ENCODE assay signal across 8 cellular contexts in the genomic region with DNA sequence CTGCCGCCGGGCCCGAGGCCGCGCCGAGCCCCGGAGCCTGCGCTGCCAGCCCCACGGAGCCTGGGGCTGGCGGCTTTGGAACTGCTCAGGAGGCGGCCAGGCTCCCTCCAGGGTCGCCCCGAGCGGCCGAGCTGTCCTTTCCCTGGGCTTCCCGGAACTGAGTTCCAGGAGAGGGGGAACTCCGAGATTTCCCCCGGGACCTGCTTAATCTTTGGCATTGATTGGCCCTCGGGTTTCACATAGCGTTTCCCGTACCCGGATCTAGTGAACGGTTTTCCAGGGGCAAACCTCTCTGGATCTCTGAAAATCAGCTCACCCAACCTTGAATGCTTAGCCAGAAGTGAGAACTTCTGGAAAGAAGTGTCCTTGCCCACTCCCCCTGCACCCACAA. TPM values are rescaled to one million over a fixed set of nuclear protein-coding genes. Genes with fewer than 3 reads are reported as not detected.
DNase-seq lines count a peak whose midpoint lies in the region; ATAC-seq and TF ChIP-seq lines count a peak whose summit lies in the region.

No MANE protein-coding gene starts in this region.

- peaks cover 9% of the 10 kb centered on the region for H3K4me1 ChIP-seq in cardiac muscle cell (ENCODE audit: low read depth)
- peaks cover under 1% of the 10 kb centered on the region; the same call in 1 of the 2 replicates for H3K4me1 ChIP-seq in iPS DF 6.9 (ENCODE audit: control insufficient read depth, insufficient read depth, low read length)
- peaks cover 47 to 87% (median 69%) of the 10 kb centered on the region in 6 donors for H3K4me1 ChIP-seq in spleen

- no peaks in the 10 kb centered on the region for H3K9me3 ChIP-seq in cardiac muscle cell (ENCODE audit: low read depth)
- H3K9me3 ChIP-seq in iPS DF 6.9 (ENCODE audit: control insufficient read depth, insufficient read depth, low read length) = no peaks in the 10 kb centered on the region
- peaks cover 0 to 6% (median 0%) of the 10 kb centered on the region in 8 donors for H3K9me3 ChIP-seq in spleen

- H3K9me3 Mint-ChIP-seq in IgD-negative memory B cell = no peaks in the 10 kb centered on the region
- no peaks in the 10 kb centered on the region for H3K9me3 Mint-ChIP-seq in activated T-helper 1 cell treated with anti-CD3 and anti-CD28 coated beads, Interleukin-12 subunit alpha, Interleukin-12 subunit beta, Interleukin-2, Interleukin-4 antibody, amounts not matched to agents 30 ng/mL and 10 ng/mL and 1 ng/mL, durations not matched to agents 14 hours and 24 hours and 36 hours

- H3K27me3 Mint-ChIP-seq in IgD-negative memory B cell = no peaks in the 10 kb centered on the region
- H3K27me3 Mint-ChIP-seq in activated T-helper 1 cell treated with anti-CD3 and anti-CD28 coated beads, Interleukin-12 subunit alpha, Interleukin-12 subunit beta, Interleukin-2, Interleukin-4 antibody, amounts not matched to agents 30 ng/mL and 10 ng/mL and 1 ng/mL, durations not matched to agents 14 hours and 24 hours and 36 hours (ENCODE audit: insufficient read depth) = peaks cover 3% of the 10 kb centered on the region

- no peak for ATAC-seq in Right ventricle myocardium inferior

- peaks cover 34 to 44% (median 38%) of the 10 kb centered on the region in 3 donors for H3K4me1 Mint-ChIP-seq in IgD-negative memory B cell
- peaks cover 43% of the 10 kb centered on the region for H3K4me1 Mint-ChIP-seq in activated T-helper 1 cell treated with anti-CD3 and anti-CD28 coated beads, Interleukin-12 subunit alpha, Interleukin-12 subunit beta, Interleukin-2, Interleukin-4 antibody, amounts not matched to agents 30 ng/mL and 10 ng/mL and 1 ng/mL, durations not matched to agents 14 hours and 24 hours and 36 hours (ENCODE audit: low read depth)

- H3K36me3 ChIP-seq in cardiac muscle cell (no peaks in the 10 kb centered on the region), iPS DF 6.9 (ENCODE audit: control insufficient read depth, insufficient read depth, low read length) (no peaks in the 10 kb centered on the region), spleen (no peaks in the 10 kb centered on the region)

- H3K36me3 Mint-ChIP-seq in IgD-negative memory B cell = no peaks in the 10 kb centered on the region
- H3K36me3 Mint-ChIP-seq in activated T-helper 1 cell treated with anti-CD3 and anti-CD28 coated beads, Interleukin-12 subunit alpha, Interleukin-12 subunit beta, Interleukin-2, Interleukin-4 antibody, amounts not matched to agents 30 ng/mL and 10 ng/mL and 1 ng/mL, durations not matched to agents 14 hours and 24 hours and 36 hours (ENCODE audit: low read depth) = peaks cover 18% of the 10 kb centered on the region

- H3K4me3 ChIP-seq in cardiac muscle cell = peak overlapping the region; percentile 61
- peak overlapping the region; percentile 84; the same call in 1 of the 2 replicates for H3K4me3 ChIP-seq in iPS DF 6.9 (ENCODE audit: low read length)
- peak overlapping the region; percentile 39 to 76 (median 52) for H3K4me3 ChIP-seq in spleen

- intact Hi-C loops in Right ventricle myocardium inferior (cut with DNase I) = loop anchor here (2.0 kb wide), 1 partner anchor 16 kb away; no protein-coding TSS in a partner anchor
- intact Hi-C loops in activated T-helper 1 cell treated with anti-CD3 and anti-CD28 coated beads, Interleukin-12 subunit alpha, Interleukin-12 subunit beta, Interleukin-2, Interleukin-4 antibody, amounts not matched to agents 30 ng/mL and 10 ng/mL and 1 ng/mL, durations not matched to agents 14 hours and 24 hours and 36 hours (cut with micrococcal nuclease) = loop anchor here (2.0 to 10.0 kb wide), 2 partner anchors 54 to 420 kb away; a partner anchor contains a TSS
- intact Hi-C loops in spleen (cut with DNase I; ENCODE audit: low total_unique reads) = no loop called here

- no peaks in the 10 kb centered on the region for H3K27me3 ChIP-seq in cardiac muscle cell
- no peaks in the 10 kb centered on the region for H3K27me3 ChIP-seq in iPS DF 6.9 (ENCODE audit: control insufficient read depth, insufficient read depth, low read length)
- H3K27me3 ChIP-seq in spleen (replicated peaks in 1 of 7) = no peaks in the 10 kb centered on the region

- peak overlapping the region; percentile 99 for H3K27ac ChIP-seq in cardiac muscle cell
- H3K27ac ChIP-seq in iPS DF 6.9 (ENCODE audit: low read length) = no peak overlapping the region
- H3K27ac ChIP-seq in spleen = peak overlapping the region; percentile 94 to 98 (median 96)

- no peak for TF ChIP-seq POLR2A in spleen (IDR thresholded peaks at IDR 0.05)

- H3K4me3 Mint-ChIP-seq in IgD-negative memory B cell = peak overlapping the region; percentile 86 to 95 (median 92)
- peak overlapping the region; percentile 89 for H3K4me3 Mint-ChIP-seq in activated T-helper 1 cell treated with anti-CD3 and anti-CD28 coated beads, Interleukin-12 subunit alpha, Interleukin-12 subunit beta, Interleukin-2, Interleukin-4 antibody, amounts not matched to agents 30 ng/mL and 10 ng/mL and 1 ng/mL, durations not matched to agents 14 hours and 24 hours and 36 hours

- TF ChIP-seq CTCF in cardiac muscle cell (IDR thresholded peaks at IDR 0.05; ENCODE audit: low read depth, low read length) = no peak
- TF ChIP-seq CTCF in spleen (IDR thresholded peaks at IDR 0.05 in 8 of 11, conservative IDR thresholded peaks at IDR 0.05 in 3 of 11) = no peak

- no CpG with 5 or more reads among the region's 23 CpGs for WGBS in iPS DF 6.9 (ENCODE audit: insufficient coverage, insufficient read length)
- WGBS in spleen, 5 donors = 0 to 1% (median 0%) methylated on average over 6 to 23 of the region's 23 CpGs

- DNase-seq in cardiac muscle cell (ENCODE audit: low read depth in 1 of 2, low spot score in 1 of 2) (peak in 1 of 2 donors; percentile 81), Right ventricle myocardium inferior (ENCODE audit: missing footprints) (no peak), iPS DF 6.9 (ENCODE audit: low read depth, low spot score) (no peak), spleen (no peak), OCI-M2 (lab: John Stamatoyannopoulos, UW; ENCODE audit: unreplicated experiment) (no peak)
- DNase-seq in activated T-helper 1 cell treated with anti-CD3 and anti-CD28 coated beads, Interleukin-12 subunit alpha, Interleukin-12 subunit beta, Interleukin-2, Interleukin-4 antibody, amounts not matched to agents 30 ng/mL and 10 ng/mL and 1 ng/mL, durations not matched to agents 14 hours and 24 hours and 36 hours (ENCODE audit: low spot score) = no peak
- DNase-seq in activated CD4-positive, CD25-positive, alpha-beta regulatory T cell (lab: John Stamatoyannopoulos, UW) = no peak

- H3K27ac Mint-ChIP-seq in IgD-negative memory B cell = peak overlapping the region; percentile 60 to 90 (median 76)
- peak overlapping the region; percentile 89 for H3K27ac Mint-ChIP-seq in activated T-helper 1 cell treated with anti-CD3 and anti-CD28 coated beads, Interleukin-12 subunit alpha, Interleukin-12 subunit beta, Interleukin-2, Interleukin-4 antibody, amounts not matched to agents 30 ng/mL and 10 ng/mL and 1 ng/mL, durations not matched to agents 14 hours and 24 hours and 36 hours

RNA-seq across cellular contexts. Expression of a gene that starts 0.5 kb away (rescaled TPM):
- 29.8 and 41.4 TPM in 2 replicates for total RNA-seq in cardiac muscle cell
- polyA plus RNA-seq in cardiac muscle cell = 13.7 and 20.1 TPM in 2 replicates
- 18.7 TPM for total RNA-seq in Right ventricle myocardium inferior
- 11.3 TPM for polyA plus RNA-seq in IgD-negative memory B cell
- total RNA-seq in activated T-helper 1 cell treated with anti-CD3 and anti-CD28 coated beads, Interleukin-12 subunit alpha, Interleukin-12 subunit beta, Interleukin-2, Interleukin-4 antibody, amounts not matched to agents 30 ng/mL and 10 ng/mL and 1 ng/mL, durations not matched to agents 14 hours and 24 hours and 36 hours = 15.7 TPM in 2 replicates
- 10 to 100 TPM; 32.1 to 55.3 (median 37.8) TPM for total RNA-seq in spleen
- 10 to 100 TPM in 1 of 3 donors, 1 to 10 TPM in 2; 4.5 to 13.9 (median 5.5) TPM for polyA plus RNA-seq in spleen

RNA-seq across cellular contexts. Expression of a gene that starts 57.6 kb away (rescaled TPM):
- total RNA-seq in cardiac muscle cell = 2.7 and 5.4 TPM in 2 replicates
- polyA plus RNA-seq in cardiac muscle cell = 3.2 and 4.6 TPM in 2 replicates
- total RNA-seq in Right ventricle myocardium inferior = 16.5 TPM
- polyA plus RNA-seq in IgD-negative memory B cell = 1.8 TPM
- 8.9 and 10.0 TPM in 2 replicates for total RNA-seq in activated T-helper 1 cell treated with anti-CD3 and anti-CD28 coated beads, Interleukin-12 subunit alpha, Interleukin-12 subunit beta, Interleukin-2, Interleukin-4 antibody, amounts not matched to agents 30 ng/mL and 10 ng/mL and 1 ng/mL, durations not matched to agents 14 hours and 24 hours and 36 hours
- 1 to 10 TPM; 2.4 to 7.9 (median 5.3) TPM for total RNA-seq in spleen
- 1 to 10 TPM; 1.3 to 3.4 (median 2.7) TPM for polyA plus RNA-seq in spleen
